ENCODE assay signal across 1 cellular context in genomic region chr22:41403532-41404318, GRCh38.
A peak's percentile ranks its signal among the peaks of the same experiment; 100 is the strongest.
TF ChIP-seq lines count a peak whose summit lies in the region.

No MANE protein-coding gene starts in this region.

TF ChIP-seq in HepG2, 621 proteins besides CTCF, POLR2A, EP300 and RAD21 (continued from another document and continues in another):
- TF ChIP-seq, protein P1, sequence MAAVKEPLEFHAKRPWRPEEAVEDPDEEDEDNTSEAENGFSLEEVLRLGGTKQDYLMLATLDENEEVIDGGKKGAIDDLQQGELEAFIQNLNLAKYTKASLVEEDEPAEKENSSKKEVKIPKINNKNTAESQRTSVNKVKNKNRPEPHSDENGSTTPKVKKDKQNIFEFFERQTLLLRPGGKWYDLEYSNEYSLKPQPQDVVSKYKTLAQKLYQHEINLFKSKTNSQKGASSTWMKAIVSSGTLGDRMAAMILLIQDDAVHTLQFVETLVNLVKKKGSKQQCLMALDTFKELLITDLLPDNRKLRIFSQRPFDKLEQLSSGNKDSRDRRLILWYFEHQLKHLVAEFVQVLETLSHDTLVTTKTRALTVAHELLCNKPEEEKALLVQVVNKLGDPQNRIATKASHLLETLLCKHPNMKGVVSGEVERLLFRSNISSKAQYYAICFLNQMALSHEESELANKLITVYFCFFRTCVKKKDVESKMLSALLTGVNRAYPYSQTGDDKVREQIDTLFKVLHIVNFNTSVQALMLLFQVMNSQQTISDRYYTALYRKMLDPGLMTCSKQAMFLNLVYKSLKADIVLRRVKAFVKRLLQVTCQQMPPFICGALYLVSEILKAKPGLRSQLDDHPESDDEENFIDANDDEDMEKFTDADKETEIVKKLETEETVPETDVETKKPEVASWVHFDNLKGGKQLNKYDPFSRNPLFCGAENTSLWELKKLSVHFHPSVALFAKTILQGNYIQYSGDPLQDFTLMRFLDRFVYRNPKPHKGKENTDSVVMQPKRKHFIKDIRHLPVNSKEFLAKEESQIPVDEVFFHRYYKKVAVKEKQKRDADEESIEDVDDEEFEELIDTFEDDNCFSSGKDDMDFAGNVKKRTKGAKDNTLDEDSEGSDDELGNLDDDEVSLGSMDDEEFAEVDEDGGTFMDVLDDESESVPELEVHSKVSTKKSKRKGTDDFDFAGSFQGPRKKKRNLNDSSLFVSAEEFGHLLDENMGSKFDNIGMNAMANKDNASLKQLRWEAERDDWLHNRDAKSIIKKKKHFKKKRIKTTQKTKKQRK (IDR thresholded peaks at IDR 0.05; ENCODE audit: low read length): no peak
- TF ChIP-seq KIAA2018 (CRISPR knock-in tag; IDR thresholded peaks at IDR 0.05; ENCODE audit: borderline replicate concordance): no peak
- TF ChIP-seq SIN3A (IDR thresholded peaks at IDR 0.05; ENCODE audit: borderline replicate concordance, low read depth, low read length): no peak
- TF ChIP-seq GMEB1 (CRISPR knock-in tag; IDR thresholded peaks at IDR 0.05; ENCODE audit: borderline replicate concordance): no peak
- TF ChIP-seq ZNF431 (CRISPR knock-in tag; IDR thresholded peaks at IDR 0.05; ENCODE audit: borderline replicate concordance, low read depth): no peak
- TF ChIP-seq, protein P2, sequence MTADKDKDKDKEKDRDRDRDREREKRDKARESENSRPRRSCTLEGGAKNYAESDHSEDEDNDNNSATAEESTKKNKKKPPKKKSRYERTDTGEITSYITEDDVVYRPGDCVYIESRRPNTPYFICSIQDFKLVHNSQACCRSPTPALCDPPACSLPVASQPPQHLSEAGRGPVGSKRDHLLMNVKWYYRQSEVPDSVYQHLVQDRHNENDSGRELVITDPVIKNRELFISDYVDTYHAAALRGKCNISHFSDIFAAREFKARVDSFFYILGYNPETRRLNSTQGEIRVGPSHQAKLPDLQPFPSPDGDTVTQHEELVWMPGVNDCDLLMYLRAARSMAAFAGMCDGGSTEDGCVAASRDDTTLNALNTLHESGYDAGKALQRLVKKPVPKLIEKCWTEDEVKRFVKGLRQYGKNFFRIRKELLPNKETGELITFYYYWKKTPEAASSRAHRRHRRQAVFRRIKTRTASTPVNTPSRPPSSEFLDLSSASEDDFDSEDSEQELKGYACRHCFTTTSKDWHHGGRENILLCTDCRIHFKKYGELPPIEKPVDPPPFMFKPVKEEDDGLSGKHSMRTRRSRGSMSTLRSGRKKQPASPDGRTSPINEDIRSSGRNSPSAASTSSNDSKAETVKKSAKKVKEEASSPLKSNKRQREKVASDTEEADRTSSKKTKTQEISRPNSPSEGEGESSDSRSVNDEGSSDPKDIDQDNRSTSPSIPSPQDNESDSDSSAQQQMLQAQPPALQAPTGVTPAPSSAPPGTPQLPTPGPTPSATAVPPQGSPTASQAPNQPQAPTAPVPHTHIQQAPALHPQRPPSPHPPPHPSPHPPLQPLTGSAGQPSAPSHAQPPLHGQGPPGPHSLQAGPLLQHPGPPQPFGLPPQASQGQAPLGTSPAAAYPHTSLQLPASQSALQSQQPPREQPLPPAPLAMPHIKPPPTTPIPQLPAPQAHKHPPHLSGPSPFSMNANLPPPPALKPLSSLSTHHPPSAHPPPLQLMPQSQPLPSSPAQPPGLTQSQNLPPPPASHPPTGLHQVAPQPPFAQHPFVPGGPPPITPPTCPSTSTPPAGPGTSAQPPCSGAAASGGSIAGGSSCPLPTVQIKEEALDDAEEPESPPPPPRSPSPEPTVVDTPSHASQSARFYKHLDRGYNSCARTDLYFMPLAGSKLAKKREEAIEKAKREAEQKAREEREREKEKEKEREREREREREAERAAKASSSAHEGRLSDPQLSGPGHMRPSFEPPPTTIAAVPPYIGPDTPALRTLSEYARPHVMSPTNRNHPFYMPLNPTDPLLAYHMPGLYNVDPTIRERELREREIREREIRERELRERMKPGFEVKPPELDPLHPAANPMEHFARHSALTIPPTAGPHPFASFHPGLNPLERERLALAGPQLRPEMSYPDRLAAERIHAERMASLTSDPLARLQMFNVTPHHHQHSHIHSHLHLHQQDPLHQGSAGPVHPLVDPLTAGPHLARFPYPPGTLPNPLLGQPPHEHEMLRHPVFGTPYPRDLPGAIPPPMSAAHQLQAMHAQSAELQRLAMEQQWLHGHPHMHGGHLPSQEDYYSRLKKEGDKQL (CRISPR knock-in tag; IDR thresholded peaks at IDR 0.05; ENCODE audit: low read depth): no peak
- TF ChIP-seq ZNF607 (CRISPR knock-in tag; IDR thresholded peaks at IDR 0.05; ENCODE audit: borderline replicate concordance): no peak
- no peak for TF ChIP-seq FOXA1 (IDR thresholded peaks at IDR 0.05)
- peak; percentile 65 for TF ChIP-seq FOXA1 (CRISPR knock-in tag; IDR thresholded peaks at IDR 0.05)
- no peak for TF ChIP-seq ZNF556 (CRISPR knock-in tag; IDR thresholded peaks at IDR 0.05; ENCODE audit: borderline replicate concordance)
- no peak for TF ChIP-seq REL (CRISPR knock-in tag; conservative IDR thresholded peaks at IDR 0.05)
- no peak for TF ChIP-seq ZNF446 (CRISPR knock-in tag; IDR thresholded peaks at IDR 0.05)
- 0 out of 2 replicates have a peak, but pooled peaks have one; percentile 68 for TF ChIP-seq ZBTB20 (CRISPR knock-in tag; IDR thresholded peaks at IDR 0.05; ENCODE audit: borderline replicate concordance, low read depth)
- TF ChIP-seq ZFYVE20 (CRISPR knock-in tag; IDR thresholded peaks at IDR 0.05; ENCODE audit: borderline replicate concordance, low read depth): no peak
- TF ChIP-seq, protein P3, sequence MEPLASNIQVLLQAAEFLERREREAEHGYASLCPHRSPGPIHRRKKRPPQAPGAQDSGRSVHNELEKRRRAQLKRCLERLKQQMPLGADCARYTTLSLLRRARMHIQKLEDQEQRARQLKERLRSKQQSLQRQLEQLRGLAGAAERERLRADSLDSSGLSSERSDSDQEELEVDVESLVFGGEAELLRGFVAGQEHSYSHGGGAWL (CRISPR knock-in tag; IDR thresholded peaks at IDR 0.05): 0 out of 2 replicates have a peak, but pooled peaks have one; percentile 51
- peak; percentile 49 for TF ChIP-seq ETV5 (CRISPR knock-in tag; IDR thresholded peaks at IDR 0.05; ENCODE audit: borderline replicate concordance)
- TF ChIP-seq ZSCAN9 (CRISPR knock-in tag; IDR thresholded peaks at IDR 0.05; ENCODE audit: borderline replicate concordance): peak; percentile 72; the same call in 1 of the 2 replicates
- no peak for TF ChIP-seq ZNF552 (CRISPR knock-in tag; IDR thresholded peaks at IDR 0.05; ENCODE audit: borderline replicate concordance)
- peak; percentile 56; the same call in 1 of the 2 replicates for TF ChIP-seq ZNF768 (CRISPR knock-in tag; IDR thresholded peaks at IDR 0.05)
- TF ChIP-seq REXO4 (CRISPR knock-in tag; IDR thresholded peaks at IDR 0.05; ENCODE audit: borderline replicate concordance): no peak
- TF ChIP-seq ZSCAN30 (CRISPR knock-in tag; IDR thresholded peaks at IDR 0.05): no peak
- peak; percentile 56; the same call in 1 of the 2 replicates for TF ChIP-seq MED1 (CRISPR knock-in tag; IDR thresholded peaks at IDR 0.05)
- no peak for TF ChIP-seq ZNF136 (CRISPR knock-in tag; IDR thresholded peaks at IDR 0.05; ENCODE audit: low read depth)
- TF ChIP-seq SKI (IDR thresholded peaks at IDR 0.05; ENCODE audit: partially characterized antibody): no peak
- TF ChIP-seq PRMT3 (CRISPR knock-in tag; IDR thresholded peaks at IDR 0.05; ENCODE audit: borderline replicate concordance, low read depth): no peak
- no peak for TF ChIP-seq ATF1 (CRISPR knock-in tag; IDR thresholded peaks at IDR 0.05)
- no peak for TF ChIP-seq ZNF547 (CRISPR knock-in tag; IDR thresholded peaks at IDR 0.05)
- peak; percentile 78; the same call in 1 of the 2 replicates for TF ChIP-seq THRA (CRISPR knock-in tag; IDR thresholded peaks at IDR 0.05; ENCODE audit: borderline replicate concordance)
- no peak for TF ChIP-seq ZBTB21 (CRISPR knock-in tag; IDR thresholded peaks at IDR 0.05)
- TF ChIP-seq IRF1 (CRISPR knock-in tag; IDR thresholded peaks at IDR 0.05; ENCODE audit: low read depth): no peak
- TF ChIP-seq ZBTB3 (CRISPR knock-in tag; IDR thresholded peaks at IDR 0.05; ENCODE audit: borderline replicate concordance, low read depth): no peak
- no peak for TF ChIP-seq NR1H2 (CRISPR knock-in tag; IDR thresholded peaks at IDR 0.05; ENCODE audit: borderline replicate concordance, low read depth)
- TF ChIP-seq BHLHE40 (IDR thresholded peaks at IDR 0.05; ENCODE audit: low read length): no peak
- TF ChIP-seq NFRKB (IDR thresholded peaks at IDR 0.05): no peak
